30 cellular contexts compared by ENCODE assay signal in genomic region chr22:44452531-44453420, GRCh38. TPM values are rescaled to one million over a fixed set of nuclear protein-coding genes. Genes with fewer than 3 reads are reported as not detected.
DNase-seq lines count a peak whose midpoint lies in the region; ATAC-seq, FAIRE-seq and TF ChIP-seq lines count a peak whose summit lies in the region.
"Had no signal": no experiment of that assay in that cellular context is flagged by ENCODE, and none has a peak within 500 bp of the region (broad histone marks: within the 10 kb centered on the region; RNA-seq: fewer than 3 reads in every experiment).

No MANE protein-coding gene starts in this region.

- WGBS in testis, 2 donors, result 93 to 94% methylated on average over 12 to 13 of the region's 13 CpGs

- H3K27me3 Mint-ChIP-seq in T-helper 2 cell treated with Interferon-gamma antibody and Interleukin-4, amounts not matched to agents 5 μg/mL and 100 μg/mL, for 36 hours (ENCODE audit: low read depth), result no peaks in the 10 kb centered on the region
- H3K27me3 Mint-ChIP-seq: activated CD4-positive, alpha-beta T cell treated with anti-CD3 and anti-CD28 coated beads, Interleukin-2, amount 10 ng/mL, durations not matched to agents 7 days and 5 days; activated naive CD8-positive, alpha-beta T cell treated with anti-CD3 and anti-CD28 coated beads for 36 hours; stimulated activated naive CD8-positive, alpha-beta T cell treated with anti-CD3 and anti-CD28 coated beads, Interleukin-15, amount 100 ng/mL, for 72 hours had no signal

- TF ChIP-seq POLR2A in Peyer's patch (IDR thresholded peaks at IDR 0.05), result no peak
- TF ChIP-seq POLR2A in testis (IDR thresholded peaks at IDR 0.05), result no peak

- ATAC-seq in GM18519 (IDR thresholded peaks at IDR 0.05; ENCODE audit: low FRiP score, unreplicated experiment), result no peak
- ATAC-seq: K562; naive thymus-derived CD8-positive, alpha-beta T cell; stimulated activated naive CD8-positive, alpha-beta T cell treated with anti-CD3 and anti-CD28 coated beads, Interleukin-15, amount 100 ng/mL, for 72 hours had no signal

- no peak overlapping the region for H3K4me3 Mint-ChIP-seq in T-helper 2 cell treated with Interferon-gamma antibody and Interleukin-4, amounts not matched to agents 5 μg/mL and 100 μg/mL, for 36 hours
- H3K4me3 Mint-ChIP-seq: activated CD4-positive, alpha-beta T cell treated with anti-CD3 and anti-CD28 coated beads, Interleukin-2, amount 10 ng/mL, durations not matched to agents 7 days and 5 days; activated naive CD8-positive, alpha-beta T cell treated with anti-CD3 and anti-CD28 coated beads for 36 hours; B cell; naive thymus-derived CD8-positive, alpha-beta T cell; stimulated activated naive CD8-positive, alpha-beta T cell treated with anti-CD3 and anti-CD28 coated beads, Interleukin-15, amount 100 ng/mL, for 72 hours had no signal

- H3K27ac ChIP-seq in Peyer's patch (no peak overlapping the region), kidney (ENCODE audit: low read depth in 2 of 2, low read length in 2 of 2) (no peak overlapping the region), testis (no peak overlapping the region)
- H3K27ac ChIP-seq: epithelial cell of prostate, RWPE1, SK-N-MC, tibial artery had no signal

- DNase-seq in activated CD8-positive, alpha-beta memory T cell treated with anti-CD3 and anti-CD28 coated beads for 24 hours, result peak; percentile 50
- no peak for DNase-seq in activated CD8-positive, alpha-beta memory T cell treated with anti-CD3 and anti-CD28 coated beads, Interleukin-2, amount 50 U/mL, for 4 hours
- peak; percentile 12 to 36 (median 21) for DNase-seq in Peyer's patch
- DNase-seq in kidney, result peak; percentile 8
- DNase-seq in testis, result peak; percentile 9
- DNase-seq in iPS-NIHi7 (ENCODE audit: extremely low spot score), result no peak
- DNase-seq in T-helper 2 cell treated with Interferon-gamma antibody and Interleukin-4, amounts not matched to agents 5 μg/mL and 100 μg/mL, for 36 hours (ENCODE audit: low spot score), result no peak
- DNase-seq: activated CD4-positive, alpha-beta T cell treated with anti-CD3 and anti-CD28 coated beads, Interleukin-2, amount 10 ng/mL, durations not matched to agents 7 days and 5 days; activated naive CD8-positive, alpha-beta T cell treated with anti-CD3 and anti-CD28 coated beads for 36 hours; cerebellar nuclear complex; MG63; midbrain; NCI-H1105 treated with DMSO at 0.1 percent for 48 hours; NCI-H2029 treated with DMSO at 0.1 percent for 48 hours; NCI-H2227 treated with DMSO at 0.1 percent for 48 hours; NCI-H748 treated with DMSO at 0.1 percent for 48 hours; occipital lobe; stimulated activated naive CD8-positive, alpha-beta T cell treated with anti-CD3 and anti-CD28 coated beads, Interleukin-15, amount 100 ng/mL, for 72 hours; T-helper 2 cell; tibial artery had no signal

- H3K9me3 Mint-ChIP-seq in T-helper 2 cell treated with Interferon-gamma antibody and Interleukin-4, amounts not matched to agents 5 μg/mL and 100 μg/mL, for 36 hours, result no peaks in the 10 kb centered on the region
- H3K9me3 Mint-ChIP-seq: activated T-helper 2 cell treated with anti-CD3 and anti-CD28 coated beads, Interferon-gamma antibody, Interleukin-2, Interleukin-4, amounts not matched to agents 10 μg/mL and 5 μg/mL and 100 μg/mL, durations not matched to agents 14 hours and 24 hours and 36 hours; naive thymus-derived CD8-positive, alpha-beta T cell; stimulated activated naive CD8-positive, alpha-beta T cell treated with anti-CD3 and anti-CD28 coated beads, Interleukin-15, amount 100 ng/mL, for 72 hours had no signal

- no peaks in the 10 kb centered on the region for H3K27me3 ChIP-seq in Peyer's patch
- no peaks in the 10 kb centered on the region for H3K27me3 ChIP-seq in testis
- H3K27me3 ChIP-seq: MG63, tibial artery had no signal

- H3K4me1 ChIP-seq in Peyer's patch (no peaks in the 10 kb centered on the region), kidney (ENCODE audit: control insufficient read depth in 1 of 2, insufficient read depth in 1 of 2, low read depth in 1 of 2, low read length in 2 of 2) (no peaks in the 10 kb centered on the region), testis (no peaks in the 10 kb centered on the region)

- TF ChIP-seq CTCF in Peyer's patch (IDR thresholded peaks at IDR 0.05) (no peak), kidney (IDR thresholded peaks at IDR 0.05; ENCODE audit: borderline replicate concordance, extremely low read depth, insufficient read depth) (no peak), testis (IDR thresholded peaks at IDR 0.05) (no peak)

- H3K9me3 ChIP-seq in Peyer's patch, result no peaks in the 10 kb centered on the region
- no peaks in the 10 kb centered on the region for H3K9me3 ChIP-seq in kidney (ENCODE audit: control insufficient read depth in 1 of 2, low read length in 2 of 2)
- H3K9me3 ChIP-seq in testis, result no peaks in the 10 kb centered on the region
- H3K9me3 ChIP-seq: MG63, tibial artery had no signal

- no peaks in the 10 kb centered on the region for H3K36me3 Mint-ChIP-seq in T-helper 2 cell treated with Interferon-gamma antibody and Interleukin-4, amounts not matched to agents 5 μg/mL and 100 μg/mL, for 36 hours (ENCODE audit: low read depth)
- H3K36me3 Mint-ChIP-seq: naive thymus-derived CD8-positive, alpha-beta T cell had no signal

- FAIRE-seq in kidney (lab: Jason Lieb, UNC), result no peak
- FAIRE-seq: HTR-8/SVneo, islet of Langerhans, K562 had no signal

- intact Hi-C loops in kidney (cut with DNase I) (no loop called here), testis (cut with DNase I; ENCODE audit: low total_unique reads) (no loop called here)

- no peak overlapping the region for H3K4me3 ChIP-seq in Peyer's patch
- H3K4me3 ChIP-seq in kidney (ENCODE audit: low read length in 2 of 2), result no peak overlapping the region
- H3K4me3 ChIP-seq in testis, result no peak overlapping the region
- H3K4me3 ChIP-seq: K562, MG63, SK-N-MC, tibial artery had no signal

- H3K36me3 ChIP-seq in Peyer's patch (no peaks in the 10 kb centered on the region), kidney (ENCODE audit: control insufficient read depth in 1 of 2, insufficient read depth in 2 of 2, low read length in 2 of 2) (no peaks in the 10 kb centered on the region), testis (ENCODE audit: low read depth, missing control alignments) (no peaks in the 10 kb centered on the region)
- H3K36me3 ChIP-seq: MG63, tibial artery had no signal

- no peak overlapping the region for H3K27ac Mint-ChIP-seq in T-helper 2 cell treated with Interferon-gamma antibody and Interleukin-4, amounts not matched to agents 5 μg/mL and 100 μg/mL, for 36 hours
- H3K27ac Mint-ChIP-seq: activated CD4-positive, alpha-beta T cell treated with anti-CD3 and anti-CD28 coated beads, Interleukin-2, amount 10 ng/mL, durations not matched to agents 7 days and 5 days; activated naive CD8-positive, alpha-beta T cell treated with anti-CD3 and anti-CD28 coated beads for 36 hours; activated T-helper 2 cell treated with anti-CD3 and anti-CD28 coated beads, Interferon-gamma antibody, Interleukin-2, Interleukin-4, amounts not matched to agents 10 μg/mL and 5 μg/mL and 100 μg/mL, durations not matched to agents 14 hours and 24 hours and 36 hours; B cell had no signal

- H3K9ac ChIP-seq in kidney (ENCODE audit: low read length in 2 of 2), result no peak overlapping the region

- peaks cover 23% of the 10 kb centered on the region for H3K4me1 Mint-ChIP-seq in T-helper 2 cell treated with Interferon-gamma antibody and Interleukin-4, amounts not matched to agents 5 μg/mL and 100 μg/mL, for 36 hours (ENCODE audit: low read depth)

RNA-seq across cellular contexts. Expression of gene RTL6, which starts 45.3 kb away (rescaled TPM):
- total RNA-seq in Peyer's patch, result 10 to 100 TPM; 10.7 to 18.6 (median 16.4) TPM
- total RNA-seq in kidney, result 32.5 TPM
- polyA plus RNA-seq in kidney (ENCODE audit: insufficient read depth, low read depth, low replicate concordance), result 8.9 TPM
- total RNA-seq in testis, result 10 to 100 TPM; 34.9 to 37.7 TPM
- 33.7 TPM for polyA plus RNA-seq in testis (ENCODE audit: insufficient read depth, low read depth, low replicate concordance)

Comparison
In these comparisons a context has a peak if more than half of its experiments do, and no peak if none do; other contexts are left out.
1. DNase-seq: peak in activated CD8-positive, alpha-beta memory T cell treated with anti-CD3 and anti-CD28 coated beads for 24 hours (single experiment), Peyer's patch (3 of 3), kidney (single experiment) and testis (single experiment); none in activated CD8-positive, alpha-beta memory T cell treated with anti-CD3 and anti-CD28 coated beads, Interleukin-2, amount 50 U/mL, for 4 hours (single experiment), iPS-NIHi7 (single experiment) and T-helper 2 cell treated with Interferon-gamma antibody and Interleukin-4, amounts not matched to agents 5 μg/mL and 100 μg/mL, for 36 hours (single experiment).